In the genomic region with DNA sequence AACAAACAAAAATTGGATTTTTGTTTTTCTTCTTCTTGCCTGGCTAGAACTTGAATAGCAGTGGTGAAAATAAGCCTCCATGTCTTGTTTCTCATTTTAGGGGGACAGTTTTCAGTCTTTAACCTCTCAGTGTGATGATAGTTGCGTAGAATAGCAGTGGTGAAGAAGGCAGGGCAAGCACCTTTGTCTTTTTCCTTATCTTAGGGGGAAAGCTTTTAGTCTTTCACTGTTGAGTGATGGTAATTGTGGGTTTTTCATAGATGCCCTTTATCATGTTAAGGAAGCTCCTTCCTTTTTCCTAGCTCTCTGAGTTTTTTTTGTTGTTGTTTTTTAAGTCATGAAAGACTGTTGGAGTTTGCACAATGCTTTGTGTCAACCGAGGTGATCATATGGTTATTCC, we compare ENCODE assay signal across 1 cellular context.
TF ChIP-seq lines count a peak whose summit lies in the region.

No MANE protein-coding gene starts in this region.

TF ChIP-seq in GM23338, 12 proteins besides CTCF, POLR2A, EP300 and RAD21:
- TF ChIP-seq, protein P1, sequence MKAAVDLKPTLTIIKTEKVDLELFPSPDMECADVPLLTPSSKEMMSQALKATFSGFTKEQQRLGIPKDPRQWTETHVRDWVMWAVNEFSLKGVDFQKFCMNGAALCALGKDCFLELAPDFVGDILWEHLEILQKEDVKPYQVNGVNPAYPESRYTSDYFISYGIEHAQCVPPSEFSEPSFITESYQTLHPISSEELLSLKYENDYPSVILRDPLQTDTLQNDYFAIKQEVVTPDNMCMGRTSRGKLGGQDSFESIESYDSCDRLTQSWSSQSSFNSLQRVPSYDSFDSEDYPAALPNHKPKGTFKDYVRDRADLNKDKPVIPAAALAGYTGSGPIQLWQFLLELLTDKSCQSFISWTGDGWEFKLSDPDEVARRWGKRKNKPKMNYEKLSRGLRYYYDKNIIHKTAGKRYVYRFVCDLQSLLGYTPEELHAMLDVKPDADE (IDR thresholded peaks at IDR 0.05), result no peak
- TF ChIP-seq NANOG (IDR thresholded peaks at IDR 0.05; ENCODE audit: borderline replicate concordance), result peak; percentile 61; the same call in 1 of the 2 replicates
TF ChIP-seq in GM23338: peak in this region for 1.
